9 cellular contexts compared by ENCODE assay signal in genomic region chr6:69729870-69730449, GRCh38.
DNase-seq lines count a peak whose midpoint lies in the region; ATAC-seq and TF ChIP-seq lines count a peak whose summit lies in the region.
"Had no signal": no experiment of that assay in that cellular context is flagged by ENCODE, and none has a peak within 500 bp of the region (broad histone marks: within the 10 kb centered on the region; RNA-seq: fewer than 3 reads in every experiment).

No MANE protein-coding gene starts in this region.

- H3K27ac Mint-ChIP-seq in neural progenitor cell, result no peak overlapping the region
- H3K27ac Mint-ChIP-seq: activated naive CD8-positive, alpha-beta T cell treated with anti-CD3 and anti-CD28 coated beads for 36 hours had no signal

- H3K9me3 ChIP-seq in DND-41 (ENCODE audit: insufficient read depth, low read length, severe bottlenecking) (no peaks in the 10 kb centered on the region), neural progenitor cell (ENCODE audit: low read depth) (no peaks in the 10 kb centered on the region)

- no peak for DNase-seq in DND-41
- DNase-seq in amniotic epithelial cell (ENCODE audit: low read depth), result peak; percentile 6
- DNase-seq in neural progenitor cell (ENCODE audit: low spot score), result no peak
- no peak for DNase-seq in posterior cingulate gyrus
- no peak for DNase-seq in 8988T
- DNase-seq: activated naive CD8-positive, alpha-beta T cell treated with anti-CD3 and anti-CD28 coated beads for 36 hours; left colon had no signal

- intact Hi-C loops in posterior cingulate gyrus (cut with DNase I), result loop anchor here (5.0 kb wide), 2 partner anchors 377 to 437 kb away; no protein-coding TSS in a partner anchor

- no peaks in the 10 kb centered on the region for H3F3A ChIP-seq in neural progenitor cell (ENCODE audit: low read depth)

- no peak overlapping the region for H3K27ac ChIP-seq in DND-41 (ENCODE audit: low read length)
- no peak overlapping the region for H3K27ac ChIP-seq in neural progenitor cell

- ATAC-seq in DND-41 (ENCODE audit: insufficient read depth, low read depth) (no peak), GM21360 (IDR thresholded peaks at IDR 0.05; ENCODE audit: unreplicated experiment) (no peak)
- ATAC-seq: left colon had no signal

- peak; percentile 50 for TF ChIP-seq CTCF in DND-41 (IDR thresholded peaks at IDR 0.05; ENCODE audit: borderline replicate concordance, extremely low read depth, low read length, poor library complexity, severe bottlenecking)
- peak; percentile 43 for TF ChIP-seq CTCF in LNCAP (IDR thresholded peaks at IDR 0.05)
- TF ChIP-seq CTCF in neural progenitor cell (IDR thresholded peaks at IDR 0.05), result peak; percentile 62

- H4K20me1 ChIP-seq in DND-41 (ENCODE audit: insufficient read depth, low read length) (no peaks in the 10 kb centered on the region), neural progenitor cell (ENCODE audit: low read depth) (no peaks in the 10 kb centered on the region)

- H3K36me3 ChIP-seq in DND-41 (ENCODE audit: insufficient read depth, low read length), result peaks cover 1% of the 10 kb centered on the region; the same call in 1 of the 2 replicates
- H3K36me3 ChIP-seq in neural progenitor cell, result no peaks in the 10 kb centered on the region

- H3K4me1 ChIP-seq in DND-41 (ENCODE audit: insufficient read depth, low read length), result no peaks in the 10 kb centered on the region
- H3K4me1 ChIP-seq in neural progenitor cell, result no peaks in the 10 kb centered on the region

- no peak overlapping the region for H3K4me2 ChIP-seq in DND-41 (ENCODE audit: insufficient read depth, low read length)
- no peak overlapping the region for H3K4me2 ChIP-seq in neural progenitor cell

- H3K36me3 Mint-ChIP-seq in neural progenitor cell, result peaks cover 10% of the 10 kb centered on the region

- H3K27me3 ChIP-seq in DND-41 (ENCODE audit: insufficient read depth, low read length, poor library complexity), result no peaks in the 10 kb centered on the region
- no peaks in the 10 kb centered on the region for H3K27me3 ChIP-seq in neural progenitor cell

- H3K79me2 ChIP-seq in DND-41 (ENCODE audit: insufficient read depth, low read length) (no peaks in the 10 kb centered on the region), neural progenitor cell (ENCODE audit: low read depth) (no peaks in the 10 kb centered on the region)

- H3K9me3 Mint-ChIP-seq in neural progenitor cell, result peaks cover 12% of the 10 kb centered on the region

- no peaks in the 10 kb centered on the region for H3K4me1 Mint-ChIP-seq in neural progenitor cell
- H3K4me1 Mint-ChIP-seq: activated naive CD8-positive, alpha-beta T cell treated with anti-CD3 and anti-CD28 coated beads for 36 hours had no signal

- H3K4me3 Mint-ChIP-seq in neural progenitor cell, result no peak overlapping the region
- H3K4me3 Mint-ChIP-seq: activated naive CD8-positive, alpha-beta T cell treated with anti-CD3 and anti-CD28 coated beads for 36 hours had no signal

- H3K9ac ChIP-seq in DND-41 (ENCODE audit: low read depth, low read length) (no peak overlapping the region), neural progenitor cell (no peak overlapping the region)

- no peaks in the 10 kb centered on the region for H3K27me3 Mint-ChIP-seq in neural progenitor cell (ENCODE audit: insufficient read depth, low read depth)
- H3K27me3 Mint-ChIP-seq: activated naive CD8-positive, alpha-beta T cell treated with anti-CD3 and anti-CD28 coated beads for 36 hours had no signal

- H2AFZ ChIP-seq in DND-41 (ENCODE audit: low read depth, low read length), result no peak overlapping the region
- no peak overlapping the region for H2AFZ ChIP-seq in neural progenitor cell (replicated peaks)

- H3K4me3 ChIP-seq in DND-41 (ENCODE audit: low read depth in 1 of 2, low read length in 2 of 2), result no peak overlapping the region
- no peak overlapping the region for H3K4me3 ChIP-seq in neural progenitor cell
